ENCODE assay signal across 8 cellular contexts in the genomic region with DNA sequence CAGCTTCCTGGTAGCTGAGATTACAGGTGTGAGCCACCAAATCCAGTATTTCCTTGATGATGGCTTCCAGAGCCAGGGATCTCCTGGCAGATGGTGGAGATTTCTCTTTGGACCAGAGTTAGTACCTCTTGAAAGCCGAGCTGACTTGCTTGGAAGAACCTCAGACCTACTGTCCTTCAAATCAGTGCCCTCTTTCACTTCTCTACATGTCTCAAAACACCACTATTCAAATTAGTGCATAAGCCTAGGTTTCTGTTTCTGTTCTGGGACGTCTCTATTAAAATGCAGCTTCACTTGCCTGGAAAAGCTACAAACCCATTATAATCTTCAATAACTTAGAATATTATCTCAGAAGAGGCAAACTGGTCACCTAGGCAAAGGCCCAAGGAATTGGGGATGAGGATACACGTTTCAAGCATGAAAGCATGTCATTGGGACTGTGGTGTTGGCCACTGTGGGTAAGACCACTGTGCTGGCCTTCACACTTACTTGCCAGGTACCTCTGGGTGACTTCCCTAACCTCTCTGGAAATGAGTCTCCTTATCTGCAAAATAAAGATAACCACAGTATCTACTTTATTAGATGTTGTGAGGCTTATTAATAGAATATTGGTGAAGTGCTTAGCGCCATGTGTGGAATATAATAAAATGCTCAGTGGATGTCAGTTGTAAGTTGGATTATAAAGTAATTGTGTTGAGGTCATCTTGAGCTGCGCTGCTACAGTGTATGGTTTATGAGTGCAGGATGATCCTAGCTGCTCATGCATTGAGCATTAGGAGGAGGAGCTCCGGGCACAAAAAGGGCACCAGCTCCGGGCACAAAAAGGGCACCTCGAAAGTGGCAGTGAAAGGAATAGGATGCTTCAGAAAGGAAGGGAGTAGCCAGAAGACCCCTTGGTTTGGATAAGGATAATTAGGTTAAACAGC.
DNase-seq lines count a peak whose midpoint lies in the region; ATAC-seq and TF ChIP-seq lines count a peak whose summit lies in the region.

No MANE protein-coding gene starts in this region.

- TF ChIP-seq POLR2A in Peyer's patch (IDR thresholded peaks at IDR 0.05): no peak
- no peak for TF ChIP-seq POLR2A in tibial nerve (IDR thresholded peaks at IDR 0.05)

- no peak for TF ChIP-seq EP300 in tibial nerve (IDR thresholded peaks at IDR 0.05)

- no peak overlapping the region for H2AFZ ChIP-seq in Karpas-422 (ENCODE audit: low read length)

- H3K4me1 ChIP-seq in Peyer's patch (peaks cover 0 to 17% (median 4%) of the 10 kb centered on the region in 4 donors), tibial nerve (peaks cover 0 to 24% (median 8%) of the 10 kb centered on the region in 4 donors), Karpas-422 (ENCODE audit: low read length) (peaks cover 12% of the 10 kb centered on the region)

- no peak overlapping the region for H3K4me2 ChIP-seq in Karpas-422 (ENCODE audit: low read depth, low read length, poor library complexity, severe bottlenecking)

- H3K9me3 ChIP-seq in Peyer's patch: no peaks in the 10 kb centered on the region
- H3K9me3 ChIP-seq in tibial nerve: no peaks in the 10 kb centered on the region
- no peaks in the 10 kb centered on the region for H3K9me3 ChIP-seq in Karpas-422 (ENCODE audit: low read length)

- ATAC-seq in GM18873 (IDR thresholded peaks at IDR 0.05; ENCODE audit: low FRiP score, unreplicated experiment) (peak; percentile 85), HG02588 (IDR thresholded peaks at IDR 0.05; ENCODE audit: unreplicated experiment) (peak; percentile 86), sciatic nerve (peak; percentile 46)

- H3K9me2 ChIP-seq in Karpas-422 (replicated peaks; ENCODE audit: insufficient read depth, low read length): no peaks in the 10 kb centered on the region

- TF ChIP-seq CTCF in Peyer's patch (IDR thresholded peaks at IDR 0.05): no peak
- TF ChIP-seq CTCF in tibial nerve (IDR thresholded peaks at IDR 0.05): no peak

- no peaks in the 10 kb centered on the region for H4K20me1 ChIP-seq in Karpas-422 (ENCODE audit: insufficient read depth, low read depth, low read length)

- intact Hi-C loops in sciatic nerve (cut with DNase I): no loop called here

- H3K27ac ChIP-seq in Peyer's patch: peak overlapping the region in 3 of 4 donors; percentile 57 to 78 (median 66)
- peak overlapping the region in 2 of 4 donors; percentile 25 to 62 for H3K27ac ChIP-seq in tibial nerve
- no peak overlapping the region for H3K27ac ChIP-seq in Karpas-422 (ENCODE audit: low read length)

- no peaks in the 10 kb centered on the region for H3K79me2 ChIP-seq in Karpas-422 (ENCODE audit: low read length)

- H3K27me3 ChIP-seq in Peyer's patch: no peaks in the 10 kb centered on the region
- H3K27me3 ChIP-seq in tibial nerve: no peaks in the 10 kb centered on the region
- no peaks in the 10 kb centered on the region for H3K27me3 ChIP-seq in Karpas-422 (ENCODE audit: low read length)

- peak in 1 of 3 donors; percentile 31 for DNase-seq in Peyer's patch
- no peak for DNase-seq in sciatic nerve (ENCODE audit: low spot score)
- no peak for DNase-seq in tibial nerve (ENCODE audit: low spot score in 2 of 2)
- DNase-seq in Karpas-422: no peak
- DNase-seq in NCI-H1436 treated with DMSO at 0.1 percent for 48 hours (lab: John Stamatoyannopoulos, UW): no peak
- no peak for DNase-seq in OCI-M2 (lab: John Stamatoyannopoulos, UW; ENCODE audit: unreplicated experiment)

- no peak overlapping the region for H3K9ac ChIP-seq in Karpas-422 (ENCODE audit: low read length)

- WGBS in tibial nerve, 2 donors: 51 to 63% methylated on average over 8 of the region's 8 CpGs

- H3K4me3 ChIP-seq in Peyer's patch (no peak overlapping the region), tibial nerve (no peak overlapping the region), Karpas-422 (ENCODE audit: low read length) (no peak overlapping the region)

- no peaks in the 10 kb centered on the region for H3K36me3 ChIP-seq in Peyer's patch
- no peaks in the 10 kb centered on the region for H3K36me3 ChIP-seq in tibial nerve
- H3K36me3 ChIP-seq in Karpas-422 (ENCODE audit: insufficient read depth, low read length): no peaks in the 10 kb centered on the region
